Comparison of ENCODE assay signal across 22 cellular contexts in the genomic region with DNA sequence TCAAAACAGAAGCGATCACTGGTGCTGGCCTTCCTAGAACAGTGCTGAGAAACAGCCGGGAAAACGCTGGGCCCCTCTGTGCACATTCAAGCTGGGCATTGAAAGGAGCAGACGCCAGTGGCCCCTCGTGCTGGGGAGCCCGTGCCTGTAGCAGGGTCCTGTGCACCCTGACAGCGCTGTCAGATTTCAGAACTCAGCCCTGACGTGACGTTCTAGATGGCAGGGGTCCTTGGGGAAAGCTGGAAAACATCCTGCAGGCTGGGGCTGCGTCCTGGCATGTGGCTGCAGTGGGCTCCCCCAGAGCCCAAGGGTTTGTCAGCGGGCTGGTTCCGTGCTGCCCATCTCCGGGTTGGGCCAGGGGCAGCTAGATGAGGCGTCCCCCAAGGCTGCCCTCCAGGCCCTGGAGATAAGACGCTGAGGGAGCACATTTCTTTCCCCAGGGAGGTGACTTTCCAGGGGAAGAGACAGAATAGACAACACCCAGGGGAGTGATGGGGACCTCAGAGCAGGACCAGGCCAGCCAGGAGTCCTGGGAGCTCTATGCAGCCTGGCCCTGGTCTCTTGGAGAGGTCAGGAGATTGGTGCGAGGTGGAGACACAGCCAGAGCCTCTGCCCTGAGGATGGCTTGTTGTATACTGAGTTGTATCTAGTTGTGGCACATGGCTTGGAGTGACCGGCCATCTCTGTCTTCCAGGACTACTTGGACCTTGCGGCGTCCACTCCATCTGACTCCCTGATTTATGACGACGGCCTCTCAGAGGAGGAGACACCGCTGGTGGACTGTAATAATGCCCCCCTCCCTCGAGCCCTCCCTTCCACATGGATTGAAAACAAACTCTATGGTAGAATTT. TPM values are rescaled to one million over a fixed set of nuclear protein-coding genes. Genes with fewer than 3 reads are reported as not detected.
DNase-seq lines count a peak whose midpoint lies in the region; ATAC-seq and TF ChIP-seq lines count a peak whose summit lies in the region.
"Had no signal": no experiment of that assay in that cellular context is flagged by ENCODE, and none has a peak within 500 bp of the region (broad histone marks: within the 10 kb centered on the region; RNA-seq: fewer than 3 reads in every experiment).

No MANE protein-coding gene starts in this region.

- peaks cover 66% of the 10 kb centered on the region for H3K4me1 Mint-ChIP-seq in activated CD8-positive, alpha-beta T cell treated with anti-CD3 and anti-CD28 coated beads, Interleukin-2, amount 10 ng/mL, durations not matched to agents 7 days and 5 days (ENCODE audit: low read depth)

- H3K36me3 ChIP-seq in testis (ENCODE audit: low read depth, missing control alignments) = no peaks in the 10 kb centered on the region
- H3K36me3 ChIP-seq: cardiac muscle cell, SJCRH30, tibial nerve had no signal

- H3K27me3 ChIP-seq in testis = no peaks in the 10 kb centered on the region
- H3K27me3 ChIP-seq: cardiac muscle cell, SJCRH30, tibial nerve had no signal

- H3K27ac Mint-ChIP-seq in activated CD8-positive, alpha-beta T cell treated with anti-CD3 and anti-CD28 coated beads, Interleukin-2, amount 10 ng/mL, durations not matched to agents 7 days and 5 days = peak overlapping the region; percentile 40

- no peak for TF ChIP-seq POLR2A in lower leg skin (IDR thresholded peaks at IDR 0.05)
- TF ChIP-seq POLR2A in testis (IDR thresholded peaks at IDR 0.05) = no peak

- no peak overlapping the region for H3K27ac ChIP-seq in testis
- H3K27ac ChIP-seq: cardiac muscle cell, parathyroid adenoma, SJCRH30, tibial nerve had no signal

- no peaks in the 10 kb centered on the region for H3K27me3 Mint-ChIP-seq in activated CD8-positive, alpha-beta T cell treated with anti-CD3 and anti-CD28 coated beads, Interleukin-2, amount 10 ng/mL, durations not matched to agents 7 days and 5 days (ENCODE audit: low read depth)

- H3K9me3 ChIP-seq in testis = no peaks in the 10 kb centered on the region
- H3K9me3 ChIP-seq: SJCRH30, tibial nerve had no signal

- H3K4me3 ChIP-seq in lower leg skin (ENCODE audit: low read depth, poor library complexity, severe bottlenecking) (no peak overlapping the region), testis (no peak overlapping the region)
- H3K4me3 ChIP-seq: cardiac muscle cell, SJCRH30, tibial nerve had no signal

- intact Hi-C loops in lower leg skin (cut with DNase I; ENCODE audit: low total_unique reads) = no loop called here
- intact Hi-C loops in testis (cut with DNase I; ENCODE audit: low total_unique reads) = no loop called here

- 85 to 86% methylated on average over 23 of the region's 23 CpGs for WGBS in lower leg skin, 2 donors
- 83 to 88% methylated on average over 17 to 23 of the region's 23 CpGs for WGBS in testis, 2 donors

- no peak overlapping the region for H3K4me3 Mint-ChIP-seq in activated CD8-positive, alpha-beta T cell treated with anti-CD3 and anti-CD28 coated beads, Interleukin-2, amount 10 ng/mL, durations not matched to agents 7 days and 5 days

- POLR2A ChIA-PET in activated CD8-positive, alpha-beta T cell treated with anti-CD3 and anti-CD28 coated beads, Interleukin-2, amount 10 ng/mL, durations not matched to agents 7 days and 5 days (lab: Charles Lee) = interaction anchor here (8.0 kb wide), 1 partner anchor 13 kb away, joined by 101 read pairs; a partner anchor contains a TSS

- no peaks in the 10 kb centered on the region for H3K4me1 ChIP-seq in testis
- H3K4me1 ChIP-seq: parathyroid adenoma had no signal

- CTCF ChIA-PET in activated CD8-positive, alpha-beta T cell treated with anti-CD3 and anti-CD28 coated beads, Interleukin-2, amount 10 ng/mL, durations not matched to agents 7 days and 5 days (lab: Charles Lee) = interaction anchor here (0.8 to 1.5 kb wide), 2 partner anchors 12 to 76 kb away, joined by 3 to 4 read pairs; a partner anchor contains a TSS

- DNase-seq in activated CD8-positive, alpha-beta memory T cell treated with anti-CD3 and anti-CD28 coated beads for 24 hours = peak; percentile 47
- DNase-seq in activated CD8-positive, alpha-beta memory T cell treated with anti-CD3 and anti-CD28 coated beads, Interleukin-2, amount 50 U/mL, for 4 hours = no peak
- no peak for DNase-seq in activated CD8-positive, alpha-beta T cell treated with anti-CD3 and anti-CD28 coated beads, Interleukin-2, amount 10 ng/mL, durations not matched to agents 7 days and 5 days
- DNase-seq in lower leg skin (ENCODE audit: low spot score in 2 of 2) = peak; percentile 12 to 49
- peak; percentile 5 for DNase-seq in testis
- no peak for DNase-seq in NCI-H1048 (lab: John Stamatoyannopoulos, UW)
- no peak for DNase-seq in superior temporal gyrus (ENCODE audit: extremely low spot score)
- DNase-seq: activated CD4-positive, CD25-positive, alpha-beta regulatory T cell treated with anti-CD3 and anti-CD28 coated beads, Interleukin-2, amount 50 U/mL, for 72 hours; activated T-cell treated with anti-CD3 and anti-CD28 coated beads, Interleukin-2, amount 50 U/mL, for 1 hour; foreskin fibroblast; hypothalamus; Karpas-422; NCI-H1105 treated with DMSO at 0.1 percent for 48 hours; NCI-H526 treated with DMSO at 0.1 percent for 48 hours; SJCRH30; stimulated activated CD4-positive, alpha-beta T cell treated with anti-CD3 and anti-CD28 coated beads, Interleukin-2, amount 100 ng/mL, for 48 hours; T1000 had no signal

- no peaks in the 10 kb centered on the region for H3K9me3 Mint-ChIP-seq in activated CD8-positive, alpha-beta T cell treated with anti-CD3 and anti-CD28 coated beads, Interleukin-2, amount 10 ng/mL, durations not matched to agents 7 days and 5 days (ENCODE audit: insufficient read depth)

- no peak for ATAC-seq in activated CD8-positive, alpha-beta T cell treated with anti-CD3 and anti-CD28 coated beads, Interleukin-2, amount 10 ng/mL, durations not matched to agents 7 days and 5 days
- ATAC-seq in GM18909 (IDR thresholded peaks at IDR 0.05; ENCODE audit: poor library complexity, unreplicated experiment) = no peak

- H3K36me3 Mint-ChIP-seq in activated CD8-positive, alpha-beta T cell treated with anti-CD3 and anti-CD28 coated beads, Interleukin-2, amount 10 ng/mL, durations not matched to agents 7 days and 5 days (ENCODE audit: low read depth) = no peaks in the 10 kb centered on the region

- TF ChIP-seq CTCF in lower leg skin (IDR thresholded peaks at IDR 0.05) (no peak), testis (IDR thresholded peaks at IDR 0.05) (no peak)

RNA-seq across cellular contexts. Expression of a gene that starts 12.1 kb away (rescaled TPM):
- total RNA-seq in activated CD8-positive, alpha-beta T cell treated with anti-CD3 and anti-CD28 coated beads, Interleukin-2, amount 10 ng/mL, durations not matched to agents 7 days and 5 days = 10 to 100 TPM; 29.2 to 30.4 TPM
- 10 to 100 TPM; 12.9 to 16.7 (median 15.4) TPM for total RNA-seq in lower leg skin
- total RNA-seq in testis = 10 to 100 TPM; 16.7 to 17.9 TPM
- 13.9 TPM for polyA plus RNA-seq in testis (ENCODE audit: insufficient read depth, low read depth, low replicate concordance)

RNA-seq across cellular contexts. Expression of a gene that starts 49.2 kb away (rescaled TPM):
- under 1 TPM; 0.13 to 0.34 TPM for total RNA-seq in activated CD8-positive, alpha-beta T cell treated with anti-CD3 and anti-CD28 coated beads, Interleukin-2, amount 10 ng/mL, durations not matched to agents 7 days and 5 days
- 1 to 10 TPM in 2 of 4 donors, under 1 TPM in 2; 0.04 to 1.3 (median 0.87) TPM for total RNA-seq in lower leg skin
- total RNA-seq in testis = 1 to 10 TPM; 7.3 to 9.5 TPM
- polyA plus RNA-seq in testis (ENCODE audit: insufficient read depth, low read depth, low replicate concordance) = 5.1 TPM
- total RNA-seq: HT-29 had no signal
- polyA plus RNA-seq: cardiac muscle cell had no signal

Comparison
In these comparisons a context has a peak if more than half of its experiments do, and no peak if none do; other contexts are left out.
1. DNase-seq: peak in activated CD8-positive, alpha-beta memory T cell treated with anti-CD3 and anti-CD28 coated beads for 24 hours (single experiment), lower leg skin (2 of 2) and testis (single experiment); none in activated CD8-positive, alpha-beta memory T cell treated with anti-CD3 and anti-CD28 coated beads, Interleukin-2, amount 50 U/mL, for 4 hours (single experiment), activated CD8-positive, alpha-beta T cell treated with anti-CD3 and anti-CD28 coated beads, Interleukin-2, amount 10 ng/mL, durations not matched to agents 7 days and 5 days (single experiment), NCI-H1048 (single experiment) and superior temporal gyrus (single experiment).